1 cellular context compared by ENCODE assay signal in the genomic region with DNA sequence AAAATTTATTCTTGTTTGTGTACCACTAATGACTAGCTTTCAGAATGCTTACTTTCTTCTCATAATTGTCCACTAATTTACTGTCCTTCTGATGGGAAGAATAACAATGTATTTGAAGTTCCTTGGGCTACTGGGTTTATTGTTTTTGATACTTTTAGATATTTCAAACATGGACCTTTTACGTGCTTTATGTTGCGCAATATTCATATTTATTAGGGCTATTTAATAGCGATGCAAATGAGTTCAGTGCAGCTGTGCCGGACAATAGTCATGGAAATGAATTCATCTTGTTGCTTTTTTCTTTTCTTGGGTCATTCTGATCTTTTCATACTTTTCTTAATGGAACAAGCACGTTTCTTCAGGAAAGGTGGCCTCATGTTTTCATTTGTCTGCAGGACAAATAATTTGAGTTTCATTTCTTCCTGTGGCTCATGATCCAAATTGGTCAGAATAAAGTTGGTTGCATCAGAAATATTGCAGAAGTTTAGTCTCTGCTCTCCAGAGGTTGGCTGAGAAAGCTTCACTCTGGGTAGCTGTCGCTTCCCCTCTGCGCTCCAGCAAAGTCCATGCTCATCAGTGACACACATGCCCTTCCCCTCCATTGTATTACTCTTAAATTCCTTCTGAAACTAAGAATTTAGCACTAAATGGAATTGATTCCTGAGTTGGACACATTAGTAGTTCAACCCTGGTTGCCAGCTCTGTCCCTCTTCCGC.
TF ChIP-seq lines count a peak whose summit lies in the region.

No MANE protein-coding gene starts in this region.

TF ChIP-seq in WTC11, 78 proteins besides CTCF, POLR2A, EP300 and RAD21 (continued from another document):
- TF ChIP-seq FOXJ3 (CRISPR knock-in tag; IDR thresholded peaks at IDR 0.05; ENCODE audit: borderline replicate concordance) (no peak), RORB (CRISPR knock-in tag; IDR thresholded peaks at IDR 0.05) (no peak), NR1H2 (CRISPR knock-in tag; IDR thresholded peaks at IDR 0.05) (no peak), NR2C2 (CRISPR knock-in tag; IDR thresholded peaks at IDR 0.05) (no peak), CBFB (CRISPR knock-in tag; IDR thresholded peaks at IDR 0.05; ENCODE audit: low read depth) (no peak)
- TF ChIP-seq, protein P1, sequence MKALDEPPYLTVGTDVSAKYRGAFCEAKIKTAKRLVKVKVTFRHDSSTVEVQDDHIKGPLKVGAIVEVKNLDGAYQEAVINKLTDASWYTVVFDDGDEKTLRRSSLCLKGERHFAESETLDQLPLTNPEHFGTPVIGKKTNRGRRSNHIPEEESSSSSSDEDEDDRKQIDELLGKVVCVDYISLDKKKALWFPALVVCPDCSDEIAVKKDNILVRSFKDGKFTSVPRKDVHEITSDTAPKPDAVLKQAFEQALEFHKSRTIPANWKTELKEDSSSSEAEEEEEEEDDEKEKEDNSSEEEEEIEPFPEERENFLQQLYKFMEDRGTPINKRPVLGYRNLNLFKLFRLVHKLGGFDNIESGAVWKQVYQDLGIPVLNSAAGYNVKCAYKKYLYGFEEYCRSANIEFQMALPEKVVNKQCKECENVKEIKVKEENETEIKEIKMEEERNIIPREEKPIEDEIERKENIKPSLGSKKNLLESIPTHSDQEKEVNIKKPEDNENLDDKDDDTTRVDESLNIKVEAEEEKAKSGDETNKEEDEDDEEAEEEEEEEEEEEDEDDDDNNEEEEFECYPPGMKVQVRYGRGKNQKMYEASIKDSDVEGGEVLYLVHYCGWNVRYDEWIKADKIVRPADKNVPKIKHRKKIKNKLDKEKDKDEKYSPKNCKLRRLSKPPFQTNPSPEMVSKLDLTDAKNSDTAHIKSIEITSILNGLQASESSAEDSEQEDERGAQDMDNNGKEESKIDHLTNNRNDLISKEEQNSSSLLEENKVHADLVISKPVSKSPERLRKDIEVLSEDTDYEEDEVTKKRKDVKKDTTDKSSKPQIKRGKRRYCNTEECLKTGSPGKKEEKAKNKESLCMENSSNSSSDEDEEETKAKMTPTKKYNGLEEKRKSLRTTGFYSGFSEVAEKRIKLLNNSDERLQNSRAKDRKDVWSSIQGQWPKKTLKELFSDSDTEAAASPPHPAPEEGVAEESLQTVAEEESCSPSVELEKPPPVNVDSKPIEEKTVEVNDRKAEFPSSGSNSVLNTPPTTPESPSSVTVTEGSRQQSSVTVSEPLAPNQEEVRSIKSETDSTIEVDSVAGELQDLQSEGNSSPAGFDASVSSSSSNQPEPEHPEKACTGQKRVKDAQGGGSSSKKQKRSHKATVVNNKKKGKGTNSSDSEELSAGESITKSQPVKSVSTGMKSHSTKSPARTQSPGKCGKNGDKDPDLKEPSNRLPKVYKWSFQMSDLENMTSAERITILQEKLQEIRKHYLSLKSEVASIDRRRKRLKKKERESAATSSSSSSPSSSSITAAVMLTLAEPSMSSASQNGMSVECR (CRISPR knock-in tag; IDR thresholded peaks at IDR 0.05; ENCODE audit: borderline replicate concordance): no peak
- TF ChIP-seq, protein P2, sequence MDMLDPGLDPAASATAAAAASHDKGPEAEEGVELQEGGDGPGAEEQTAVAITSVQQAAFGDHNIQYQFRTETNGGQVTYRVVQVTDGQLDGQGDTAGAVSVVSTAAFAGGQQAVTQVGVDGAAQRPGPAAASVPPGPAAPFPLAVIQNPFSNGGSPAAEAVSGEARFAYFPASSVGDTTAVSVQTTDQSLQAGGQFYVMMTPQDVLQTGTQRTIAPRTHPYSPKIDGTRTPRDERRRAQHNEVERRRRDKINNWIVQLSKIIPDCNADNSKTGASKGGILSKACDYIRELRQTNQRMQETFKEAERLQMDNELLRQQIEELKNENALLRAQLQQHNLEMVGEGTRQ (CRISPR knock-in tag; IDR thresholded peaks at IDR 0.05): no peak
